26 cellular contexts compared by ENCODE assay signal in genomic region chr10:42990721-42991441, GRCh38.
A peak's percentile ranks its signal among the peaks of the same experiment; 100 is the strongest.
DNase-seq lines count a peak whose midpoint lies in the region; ATAC-seq and TF ChIP-seq lines count a peak whose summit lies in the region.
"Had no signal": no experiment of that assay in that cellular context is flagged by ENCODE, and none has a peak within 500 bp of the region (broad histone marks: within the 10 kb centered on the region; RNA-seq: fewer than 3 reads in every experiment).

No MANE protein-coding gene starts in this region.

- H4K5ac ChIP-seq in IMR-90 (ENCODE audit: low read depth, low read length), result no peak overlapping the region

- no peak overlapping the region for H3K4ac ChIP-seq in IMR-90 (ENCODE audit: low read depth, low read length)
- H3K4ac ChIP-seq in neuronal stem cell (ENCODE audit: low read length), result no peak overlapping the region

- H2AFZ ChIP-seq in DND-41 (ENCODE audit: low read depth, low read length) (no peak overlapping the region), IMR-90 (replicated peaks; ENCODE audit: low read length, poor library complexity) (no peak overlapping the region), neuronal stem cell (ENCODE audit: low read length) (no peak overlapping the region)
- H2AFZ ChIP-seq: GM23338, neural progenitor cell had no signal

- H3K14ac ChIP-seq in IMR-90 (replicated peaks; ENCODE audit: low read depth, low read length) (no peak overlapping the region), neuronal stem cell (ENCODE audit: low read length) (peak overlapping the region; percentile 43)

- H2BK20ac ChIP-seq in IMR-90 (ENCODE audit: low read depth, low read length), result no peak overlapping the region

- H3K9me1 ChIP-seq in IMR-90 (ENCODE audit: insufficient read depth, low read length), result no peaks in the 10 kb centered on the region

- no peak overlapping the region for H3K4me2 ChIP-seq in DND-41 (ENCODE audit: insufficient read depth, low read length)
- H3K4me2 ChIP-seq in IMR-90 (ENCODE audit: low read depth, low read length), result no peak overlapping the region
- no peak overlapping the region for H3K4me2 ChIP-seq in neuronal stem cell (ENCODE audit: insufficient read depth, low read length, poor library complexity, severe bottlenecking)
- H3K4me2 ChIP-seq: GM23338, neural progenitor cell had no signal

- no peaks in the 10 kb centered on the region for H3K36me3 Mint-ChIP-seq in CD8-positive, alpha-beta memory T cell
- H3K36me3 Mint-ChIP-seq: neural progenitor cell had no signal

- H4K91ac ChIP-seq in IMR-90 (ENCODE audit: insufficient read depth, low read depth, low read length) (no peak overlapping the region), neuronal stem cell (ENCODE audit: low read depth, low read length, poor library complexity) (no peak overlapping the region)

- no peak for TF ChIP-seq RAD21 in IMR-90 (IDR thresholded peaks at IDR 0.05; ENCODE audit: low read length)

- TF ChIP-seq POLR2A in IMR-90 (IDR thresholded peaks at IDR 0.05; ENCODE audit: low read depth, low read length), result no peak

- 51% methylated on average over 6 of the region's 18 CpGs; no CpG with 5 or more reads in 1 of the 2 experiments for WGBS in IMR-90 (ENCODE audit: extremely low coverage in 2 of 2, insufficient read length in 1 of 2), 2 experiments
- no CpG with 5 or more reads among the region's 18 CpGs for WGBS in neuronal stem cell (ENCODE audit: extremely low coverage in 2 of 2, insufficient read length in 2 of 2, insufficient replicate concordance in 1 of 2), 2 donors

- H3K9ac ChIP-seq in DND-41 (ENCODE audit: low read depth, low read length), result no peak overlapping the region
- H3K9ac ChIP-seq in IMR-90 (ENCODE audit: low read depth, low read length), result no peak overlapping the region
- H3K9ac ChIP-seq in neuronal stem cell (ENCODE audit: low read depth, low read length, poor library complexity), result no peak overlapping the region
- H3K9ac ChIP-seq: neural progenitor cell had no signal

- H3K79me1 ChIP-seq in IMR-90 (ENCODE audit: low read depth in 1 of 2, low read length in 2 of 2) (no peaks in the 10 kb centered on the region), neuronal stem cell (ENCODE audit: low read depth, low read length) (no peaks in the 10 kb centered on the region)

- H2AK9ac ChIP-seq in IMR-90 (replicated peaks; ENCODE audit: low read depth, low read length, poor library complexity), result peak overlapping the region; percentile 55

- CTCF ChIA-PET in IMR-90 (lab: Yijun Ruan, JAX), result no interaction called here
- CTCF ChIA-PET in CD8-positive, alpha-beta memory T cell (lab: Charles Lee), result no interaction called here

- H3K4me3 Mint-ChIP-seq in CD8-positive, alpha-beta memory T cell, result no peak overlapping the region
- H3K4me3 Mint-ChIP-seq: activated naive CD4-positive, alpha-beta T cell treated with anti-CD3 and anti-CD28 coated beads for 36 hours; effector memory CD8-positive, alpha-beta T cell; GM23338; neural progenitor cell; T-helper 1 cell treated with Interleukin-12 subunit alpha and Interleukin-12 subunit beta and Interleukin-4 antibody, amounts not matched to agents 30 μg/mL and 1 μg/mL, for 36 hours had no signal

- no peak overlapping the region for H2BK12ac ChIP-seq in neuronal stem cell (ENCODE audit: low read length)

- POLR2A ChIA-PET in IMR-90 (lab: Charles Lee; ENCODE audit: unreplicated experiment), result no interaction called here
- POLR2A ChIA-PET in CD8-positive, alpha-beta memory T cell (lab: Charles Lee), result no interaction called here

- intact Hi-C loops in IMR-90 (cut with micrococcal nuclease) (no loop called here), dorsolateral prefrontal cortex (cut with DNase I) (no loop called here), ascending aorta (cut with DNase I) (no loop called here)

- H4K20me1 ChIP-seq in DND-41 (ENCODE audit: insufficient read depth, low read length) (no peaks in the 10 kb centered on the region; the same call in 1 of the 2 replicates), IMR-90 (ENCODE audit: insufficient read depth, low read length) (no peaks in the 10 kb centered on the region)

- in situ Hi-C loops in IMR-90 (cut with MboI; ENCODE audit: low sequenced_read_pairs), result no loop called here

- no peaks in the 10 kb centered on the region for H3K79me2 ChIP-seq in DND-41 (ENCODE audit: insufficient read depth, low read length)

- no peaks in the 10 kb centered on the region for H3K27me3 ChIP-seq in DND-41 (ENCODE audit: insufficient read depth, low read length, poor library complexity)
- no peaks in the 10 kb centered on the region; the same call in 1 of the 2 replicates for H3K27me3 ChIP-seq in IMR-90 (ENCODE audit: control insufficient read depth, insufficient read depth, low read length)
- H3K27me3 ChIP-seq in dorsolateral prefrontal cortex, result no peaks in the 10 kb centered on the region
- H3K27me3 ChIP-seq in neuronal stem cell (ENCODE audit: control insufficient read depth in 3 of 3, insufficient read depth in 3 of 3, low read depth in 1 of 3, low read length in 3 of 3), result no peaks in the 10 kb centered on the region
- H3K27me3 ChIP-seq in CD8-positive, alpha-beta memory T cell (ENCODE audit: insufficient read depth, low read length, poor library complexity, severe bottlenecking), result no peaks in the 10 kb centered on the region
- H3K27me3 ChIP-seq in ascending aorta, result no peaks in the 10 kb centered on the region
- H3K27me3 ChIP-seq: adrenal gland, brain microvascular endothelial cell, neural progenitor cell, SJSA1, testis had no signal

- peaks cover 0 to 5% (median 5%) of the 10 kb centered on the region in 3 donors for H3K4me1 Mint-ChIP-seq in CD8-positive, alpha-beta memory T cell

- H3K9me3 ChIP-seq in DND-41 (ENCODE audit: insufficient read depth, low read length, severe bottlenecking) (no peaks in the 10 kb centered on the region), IMR-90 (ENCODE audit: control insufficient read depth, insufficient read depth, low read length) (no peaks in the 10 kb centered on the region), neuronal stem cell (replicated peaks in 1 of 2; ENCODE audit: control insufficient read depth in 2 of 2, insufficient read depth in 1 of 2, low read depth in 1 of 2, low read length in 2 of 2) (no peaks in the 10 kb centered on the region), ascending aorta (no peaks in the 10 kb centered on the region)
- no peaks in the 10 kb centered on the region for H3K9me3 ChIP-seq in CD8-positive, alpha-beta memory T cell (ENCODE audit: low read length)
- H3K9me3 ChIP-seq: adrenal gland, SJSA1, testis had no signal

- peak; percentile 39; the same call in 2 of the 3 replicates for ATAC-seq in DND-41 (ENCODE audit: insufficient read depth, low read depth)
- ATAC-seq in IMR-90 (ENCODE audit: low read depth), result no peak
- ATAC-seq: effector memory CD8-positive, alpha-beta T cell; GM23338; K562; sciatic nerve had no signal

- H3K4me3 ChIP-seq in DND-41 (ENCODE audit: low read depth in 1 of 2, low read length in 2 of 2), result no peak overlapping the region
- H3K4me3 ChIP-seq in IMR-90 (ENCODE audit: insufficient read depth, low read depth, low read length), result no peak overlapping the region
- no peak overlapping the region for H3K4me3 ChIP-seq in dorsolateral prefrontal cortex
- no peak overlapping the region for H3K4me3 ChIP-seq in neuronal stem cell (ENCODE audit: low read length in 2 of 2)
- H3K4me3 ChIP-seq in CD8-positive, alpha-beta memory T cell (ENCODE audit: low read length), result no peak overlapping the region
- no peak overlapping the region for H3K4me3 ChIP-seq in ascending aorta
- H3K4me3 ChIP-seq: adrenal gland, GM23338, K562, neural progenitor cell, SJSA1, testis had no signal

- no peaks in the 10 kb centered on the region for H3K36me3 ChIP-seq in DND-41 (ENCODE audit: insufficient read depth, low read length)
- H3K36me3 ChIP-seq in IMR-90 (ENCODE audit: control insufficient read depth, insufficient read depth, low read length), result no peaks in the 10 kb centered on the region
- no peaks in the 10 kb centered on the region for H3K36me3 ChIP-seq in neuronal stem cell (replicated peaks in 1 of 2; ENCODE audit: control insufficient read depth in 2 of 2, insufficient read depth in 2 of 2, low read length in 2 of 2)
- H3K36me3 ChIP-seq in CD8-positive, alpha-beta memory T cell (ENCODE audit: insufficient read depth, low read length), result no peaks in the 10 kb centered on the region
- H3K36me3 ChIP-seq in ascending aorta, result no peaks in the 10 kb centered on the region
- H3K36me3 ChIP-seq: adrenal gland, brain microvascular endothelial cell, neural progenitor cell, SJSA1 had no signal

- DNase-seq in DND-41, result no peak
- DNase-seq in IMR-90, result no peak
- peak in 7 of 10 donors; percentile 9 to 39 (median 23) for DNase-seq in dorsolateral prefrontal cortex
- no peak for DNase-seq in neuronal stem cell (ENCODE audit: low spot score)
- no peak for DNase-seq in NCI-H1105 (lab: John Stamatoyannopoulos, UW)
- DNase-seq in CD8-positive, alpha-beta memory T cell, result no peak
- no peak for DNase-seq in ascending aorta (ENCODE audit: low spot score in 2 of 2)
- DNase-seq: activated CD4-positive, alpha-beta T cell treated with anti-CD3 and anti-CD28 coated beads for 4 hours; activated naive CD4-positive, alpha-beta T cell treated with anti-CD3 and anti-CD28 coated beads for 36 hours; activated T-cell treated with anti-CD3 and anti-CD28 coated beads, Interleukin-2, amount 50 U/mL, for 48 hours; brain microvascular endothelial cell; effector memory CD8-positive, alpha-beta T cell; erythroblast; kidney glomerular epithelial cell; NCI-H446 treated with DMSO at 0.1 percent for 48 hours; NCI-H82; stimulated activated naive CD4-positive, alpha-beta T cell; testis had no signal

- no peak overlapping the region for H2AK5ac ChIP-seq in IMR-90 (ENCODE audit: low read depth, low read length)
- peak overlapping the region; percentile 54 for H2AK5ac ChIP-seq in neuronal stem cell (ENCODE audit: low read depth, low read length)

- H2BK15ac ChIP-seq in IMR-90 (ENCODE audit: low read depth, low read length) (no peak overlapping the region), neuronal stem cell (ENCODE audit: low read length) (peak overlapping the region; percentile 52)

- H3K56ac ChIP-seq in IMR-90 (ENCODE audit: extremely low read depth, insufficient read depth, low read length), result no peak overlapping the region

- H3K27ac ChIP-seq in DND-41 (ENCODE audit: low read length) (no peak overlapping the region), IMR-90 (ENCODE audit: insufficient read depth, low read length) (no peak overlapping the region), dorsolateral prefrontal cortex (no peak overlapping the region), neuronal stem cell (replicated peaks; ENCODE audit: low read length) (no peak overlapping the region), ascending aorta (no peak overlapping the region)
- no peak overlapping the region for H3K27ac ChIP-seq in CD8-positive, alpha-beta memory T cell (ENCODE audit: low read depth, low read length)
- H3K27ac ChIP-seq: adrenal gland, brain microvascular endothelial cell, neural progenitor cell, SJSA1 had no signal

- H3K18ac ChIP-seq in IMR-90 (ENCODE audit: low read depth, low read length) (no peak overlapping the region), neuronal stem cell (ENCODE audit: low read length) (peak overlapping the region; percentile 88)

- no peak for TF ChIP-seq CTCF in DND-41 (IDR thresholded peaks at IDR 0.05; ENCODE audit: borderline replicate concordance, extremely low read depth, low read length, poor library complexity, severe bottlenecking)
- no peak for TF ChIP-seq CTCF in IMR-90 (conservative IDR thresholded peaks at IDR 0.05; ENCODE audit: low read depth, low read length)
- TF ChIP-seq CTCF in dorsolateral prefrontal cortex (IDR thresholded peaks at IDR 0.05 in 54 of 56, conservative IDR thresholded peaks at IDR 0.05 in 2 of 56; ENCODE audit: low read depth in 1 of 56, partially characterized antibody in 56 of 56), result no peak
- TF ChIP-seq CTCF in ascending aorta (IDR thresholded peaks at IDR 0.05), result no peak

- H2BK120ac ChIP-seq in IMR-90 (ENCODE audit: low read depth, low read length) (no peak overlapping the region), neuronal stem cell (ENCODE audit: low read depth, low read length) (peak overlapping the region; percentile 29)

- H3K23ac ChIP-seq in IMR-90 (ENCODE audit: low read depth, low read length), result no peak overlapping the region
- no peak overlapping the region for H3K23ac ChIP-seq in neuronal stem cell (ENCODE audit: low read depth, low read length, poor library complexity)

- H3K27ac Mint-ChIP-seq in CD8-positive, alpha-beta memory T cell, result no peak overlapping the region
- H3K27ac Mint-ChIP-seq: activated naive CD4-positive, alpha-beta T cell treated with anti-CD3 and anti-CD28 coated beads for 36 hours; effector memory CD8-positive, alpha-beta T cell; GM23338; neural progenitor cell; progenitor cell of endocrine pancreas; T-helper 1 cell treated with Interleukin-12 subunit alpha and Interleukin-12 subunit beta and Interleukin-4 antibody, amounts not matched to agents 30 μg/mL and 1 μg/mL, for 36 hours had no signal

- no peaks in the 10 kb centered on the region for H3K9me3 Mint-ChIP-seq in CD8-positive, alpha-beta memory T cell
- H3K9me3 Mint-ChIP-seq: activated naive CD4-positive, alpha-beta T cell treated with anti-CD3 and anti-CD28 coated beads for 36 hours; effector memory CD8-positive, alpha-beta T cell; GM23338; neural progenitor cell; T-helper 1 cell treated with Interleukin-12 subunit alpha and Interleukin-12 subunit beta and Interleukin-4 antibody, amounts not matched to agents 30 μg/mL and 1 μg/mL, for 36 hours had no signal

- H3K27me3 Mint-ChIP-seq in CD8-positive, alpha-beta memory T cell, result peaks cover 0 to 3% of the 10 kb centered on the region in 2 donors

- no peak overlapping the region for H2BK5ac ChIP-seq in IMR-90 (ENCODE audit: low read depth, low read length, poor library complexity, severe bottlenecking)
- no peak overlapping the region for H2BK5ac ChIP-seq in neuronal stem cell (ENCODE audit: low read length)

- H3K4me1 ChIP-seq in DND-41 (ENCODE audit: insufficient read depth, low read length) (no peaks in the 10 kb centered on the region), IMR-90 (ENCODE audit: control insufficient read depth, insufficient read depth, low read length) (no peaks in the 10 kb centered on the region), neuronal stem cell (ENCODE audit: control insufficient read depth in 2 of 2, insufficient read depth in 1 of 2, low read depth in 1 of 2, low read length in 2 of 2) (peaks cover 2 to 8% of the 10 kb centered on the region in 2 donors), ascending aorta (no peaks in the 10 kb centered on the region)
- H3K4me1 ChIP-seq in CD8-positive, alpha-beta memory T cell (ENCODE audit: insufficient read depth, low read length), result no peaks in the 10 kb centered on the region
- H3K4me1 ChIP-seq: adrenal gland, neural progenitor cell, SJSA1 had no signal

- H4K8ac ChIP-seq in IMR-90 (ENCODE audit: low read depth in 2 of 2, low read length in 2 of 2) (no peak overlapping the region), neuronal stem cell (ENCODE audit: low read depth, low read length) (peak overlapping the region; percentile 25)

- dilution Hi-C loops in IMR-90 (cut with HindIII; ENCODE audit: low sequenced_read_pairs, unreplicated experiment), result no loop called here

- no TSS peak for BruUV-seq in IMR-90 (replicated peaks; lab: Mats Ljungman, UMichigan)

Comparison
In these comparisons a context has a peak if more than half of its experiments do, and no peak if none do; other contexts are left out.
1. DNase-seq: peak in dorsolateral prefrontal cortex (7 of 10); none in DND-41 (single experiment), IMR-90 (single experiment), neuronal stem cell (single experiment), NCI-H1105 (single experiment), CD8-positive, alpha-beta memory T cell (0 of 5) and ascending aorta (0 of 2).